In genomic region chr2:180983468-180984388, GRCh38 we compare ENCODE assay signal across 8 cellular contexts. TPM values are rescaled to one million over a fixed set of nuclear protein-coding genes. Genes with fewer than 3 reads are reported as not detected.
DNase-seq lines count a peak whose midpoint lies in the region; ATAC-seq and TF ChIP-seq lines count a peak whose summit lies in the region.

No MANE protein-coding gene starts in this region.

- H3K27me3 ChIP-seq in SJCRH30 (no peaks in the 10 kb centered on the region), tibial nerve (no peaks in the 10 kb centered on the region)

- H3K27ac ChIP-seq in SJCRH30 (peak overlapping the region; percentile 90), tibial nerve (no peak overlapping the region)

- TF ChIP-seq POLR2A in tibial nerve (IDR thresholded peaks at IDR 0.05): no peak

- peak; percentile 42 for DNase-seq in AG08395 (ENCODE audit: low spot score)
- DNase-seq in HEK293T (ENCODE audit: extremely low spot score): peak; percentile 32
- peak; percentile 52 for DNase-seq in M059J (ENCODE audit: low read depth)
- peak; percentile 64 to 84 for DNase-seq in SJCRH30
- peak in 2 of 3 experiments; percentile 17 to 23 for DNase-seq in effector memory CD8-positive, alpha-beta T cell
- DNase-seq in myocyte (ENCODE audit: low read depth): peak; percentile 75
- DNase-seq in tibial nerve (ENCODE audit: low spot score in 2 of 2): no peak

- H3K36me3 Mint-ChIP-seq in effector memory CD8-positive, alpha-beta T cell (ENCODE audit: insufficient read depth): peaks cover 11% of the 10 kb centered on the region

- H3K27ac Mint-ChIP-seq in effector memory CD8-positive, alpha-beta T cell: no peak overlapping the region

- TF ChIP-seq CTCF in tibial nerve (IDR thresholded peaks at IDR 0.05): peak in 1 of 5 experiments; percentile 7

- H3K4me1 ChIP-seq in SJCRH30 (peaks cover 17% of the 10 kb centered on the region; the same call in 1 of the 2 replicates), tibial nerve (peaks cover 0 to 59% (median 19%) of the 10 kb centered on the region in 4 donors)

- peak overlapping the region; percentile 17; the same call in 1 of the 2 replicates for H3K4me3 ChIP-seq in GM08714 (ENCODE audit: low read length)
- H3K4me3 ChIP-seq in SJCRH30: peak overlapping the region; percentile 71
- peak overlapping the region in 1 of 4 donors; percentile 1 for H3K4me3 ChIP-seq in tibial nerve

- H3K9me3 ChIP-seq in SJCRH30 (replicated peaks) (no peaks in the 10 kb centered on the region), tibial nerve (no peaks in the 10 kb centered on the region)

- no peak for TF ChIP-seq EP300 in tibial nerve (IDR thresholded peaks at IDR 0.05)

- peak; percentile 21 for ATAC-seq in effector memory CD8-positive, alpha-beta T cell (replicated peaks)

- peaks cover 4% of the 10 kb centered on the region; the same call in 1 of the 2 replicates for H3K36me3 ChIP-seq in SJCRH30
- H3K36me3 ChIP-seq in tibial nerve: no peaks in the 10 kb centered on the region

- H3K4me1 Mint-ChIP-seq in effector memory CD8-positive, alpha-beta T cell (ENCODE audit: low read depth in 2 of 2): peaks cover 23 to 49% of the 10 kb centered on the region in 2 donors

- no peaks in the 10 kb centered on the region for H3K27me3 Mint-ChIP-seq in effector memory CD8-positive, alpha-beta T cell

- H3K9me3 Mint-ChIP-seq in effector memory CD8-positive, alpha-beta T cell: no peaks in the 10 kb centered on the region

- POLR2A ChIA-PET in HEK293T (lab: Yijun Ruan, JAX): no interaction called here

- CTCF ChIA-PET in HEK293T (lab: Yijun Ruan, JAX): interaction anchor here (0.9 kb wide), 1 partner anchor 17 kb away, joined by 3 read pairs; no protein-coding TSS in a partner anchor

- H3K4me3 Mint-ChIP-seq in effector memory CD8-positive, alpha-beta T cell: peak overlapping the region; percentile 31 to 39

TF ChIP-seq in HEK293T, 16 proteins besides CTCF, POLR2A, EP300 and RAD21:
- no peak for TF ChIP-seq BHLHE40 (IDR thresholded peaks at IDR 0.05; ENCODE audit: borderline replicate concordance)
- TF ChIP-seq TARDBP (IDR thresholded peaks at IDR 0.05): no peak
- no peak for TF ChIP-seq ZNF384 (IDR thresholded peaks at IDR 0.05)
- no peak for TF ChIP-seq NFRKB (IDR thresholded peaks at IDR 0.05)
- TF ChIP-seq L3MBTL2 (conservative IDR thresholded peaks at IDR 0.05): 0 out of 2 replicates have a peak, but pooled peaks have one; percentile 21

RNA-seq across cellular contexts. Expression of gene UBE2E3, which starts 3.3 kb away (rescaled TPM):
- 146 and 230 TPM in 2 replicates for total RNA-seq in M059J (2014; rRNA removed; shearing (Covaris generic))
- total RNA-seq in SJCRH30 (2014; rRNA removed; shearing (Covaris generic)): 163 and 169 TPM in 2 replicates
- total RNA-seq in myocyte (215 and 235 TPM in 2 replicates), tibial nerve (100 to 1,000 TPM in 2 of 4 donors, 10 to 100 TPM in 2; 55.5 to 131 (median 99.0) TPM)
- 133 TPM for polyA plus RNA-seq in myocyte (2012)

Comparison
In these comparisons a context has a peak if more than half of its experiments do, and no peak if none do; other contexts are left out.
1. DNase-seq: peak in AG08395 (single experiment), HEK293T (single experiment), M059J (single experiment), SJCRH30 (2 of 2), effector memory CD8-positive, alpha-beta T cell (2 of 3) and myocyte (single experiment); none in tibial nerve (0 of 2).